Comparison of ENCODE assay signal across 25 cellular contexts in genomic region chr5:115054387-115054951, GRCh38.
"Had no signal": no experiment of that assay in that cellular context is flagged by ENCODE, and none has a peak within 500 bp of the region (broad histone marks: within the 10 kb centered on the region; RNA-seq: fewer than 3 reads in every experiment).

No MANE protein-coding gene starts in this region.

- H3K4me1 Mint-ChIP-seq: immature natural killer cell, mesothelial cell of epicardium had no signal

- H3K4me1 ChIP-seq: esophagus muscularis mucosa, foreskin keratinocyte, gastroesophageal sphincter, heart left ventricle, left lung, lower lobe of right lung had no signal

- H3K79me2 ChIP-seq: hepatocyte had no signal

- H3K27me3 ChIP-seq: dorsolateral prefrontal cortex, esophagus muscularis mucosa, foreskin keratinocyte, gastroesophageal sphincter, heart left ventricle, hepatocyte, left lung had no signal

- FAIRE-seq: endothelial cell of umbilical vein, frontal cortex, kidney had no signal

- H2AFZ ChIP-seq: hepatocyte had no signal

- H3K4me3 Mint-ChIP-seq: immature natural killer cell, mesothelial cell of epicardium had no signal

- DNase-seq: dermis blood vessel endothelial cell; dorsolateral prefrontal cortex; effector CD4-positive, alpha-beta T cell; effector memory CD4-positive, alpha-beta T cell; foreskin keratinocyte; heart left ventricle; hypothalamus; immature natural killer cell; islet precursor cell; kidney; kidney glomerular epithelial cell; left colon; left lung; left ventricle myocardium superior; lower lobe of right lung; mesenchymal stem cell; mucosa of descending colon; naive B cell had no signal

- H3K4me2 ChIP-seq: hepatocyte had no signal

- ATAC-seq: foreskin keratinocyte, gastroesophageal sphincter, heart left ventricle, left colon, left lung, left ventricle myocardium superior, lower lobe of right lung, mucosa of descending colon had no signal

- H3K9me3 ChIP-seq: esophagus muscularis mucosa, gastroesophageal sphincter, heart left ventricle, left lung, lower lobe of right lung, mucosa of descending colon had no signal

- H3K9me3 Mint-ChIP-seq: mesothelial cell of epicardium had no signal

- H3K27ac Mint-ChIP-seq: immature natural killer cell, mesothelial cell of epicardium had no signal

- H3K36me3 Mint-ChIP-seq: immature natural killer cell, mesothelial cell of epicardium, naive B cell had no signal

- H3K27ac ChIP-seq: coronary artery, dorsolateral prefrontal cortex, esophagus muscularis mucosa, foreskin keratinocyte, gastroesophageal sphincter, heart left ventricle, hepatocyte, left lung, lower lobe of right lung had no signal

- H3K4me3 ChIP-seq: coronary artery, dorsolateral prefrontal cortex, esophagus muscularis mucosa, gastroesophageal sphincter, heart left ventricle, hepatocyte, left lung, lower lobe of right lung, mucosa of descending colon had no signal

- H3K36me3 ChIP-seq: esophagus muscularis mucosa, gastroesophageal sphincter, heart left ventricle, left lung, lower lobe of right lung had no signal
